15 cellular contexts compared by ENCODE assay signal in genomic region chr19:33509774-33510173, GRCh38.
"Had no signal": no experiment of that assay in that cellular context is flagged by ENCODE, and none has a peak within 500 bp of the region (broad histone marks: within the 10 kb centered on the region; RNA-seq: fewer than 3 reads in every experiment).

No MANE protein-coding gene starts in this region.

- H3K27me3 ChIP-seq: breast epithelium, esophagus muscularis mucosa, sigmoid colon, tibial artery had no signal

- H3K4me1 ChIP-seq: sigmoid colon had no signal

- H3K4me1 Mint-ChIP-seq: activated naive CD4-positive, alpha-beta T cell treated with anti-CD3 and anti-CD28 coated beads, Interleukin-2, amount 50 U/mL, for 24 hours had no signal

- H3K27me3 Mint-ChIP-seq: activated CD4-positive, alpha-beta T cell treated with anti-CD3 and anti-CD28 coated beads, Interleukin-2, amount 10 ng/mL, durations not matched to agents 24 days and 14 days; activated naive CD4-positive, alpha-beta T cell treated with anti-CD3 and anti-CD28 coated beads, Interleukin-2, amount 50 U/mL, for 24 hours; activated T-cell treated with anti-CD3 and anti-CD28 coated beads, Interleukin-2, amount 50 U/mL, for 24 hours; natural killer cell treated with Interleukin-12 subunit alpha and Interleukin-12 subunit beta and Interleukin-15 and Interleukin-18, amount 100 ng/mL, for 72 hours had no signal

- H3K36me3 Mint-ChIP-seq: natural killer cell treated with Interleukin-12 subunit alpha and Interleukin-12 subunit beta and Interleukin-15 and Interleukin-18, amount 100 ng/mL, for 72 hours had no signal

- H3K27ac ChIP-seq: esophagus muscularis mucosa, sigmoid colon, tibial artery had no signal

- ATAC-seq: activated CD8-positive, alpha-beta T cell treated with anti-CD3 and anti-CD28 coated beads, Interleukin-2, amount 10 ng/mL, durations not matched to agents 7 days and 5 days; natural killer cell treated with Interleukin-12 subunit alpha and Interleukin-12 subunit beta and Interleukin-15 and Interleukin-18, amount 100 ng/mL, for 72 hours had no signal

- H3K4me3 ChIP-seq: breast epithelium, esophagus muscularis mucosa, lung, sigmoid colon, tibial artery had no signal

- H3K9me3 ChIP-seq: breast epithelium, esophagus muscularis mucosa, sigmoid colon, tibial artery had no signal

- H3K36me3 ChIP-seq: breast epithelium had no signal

- H3K9me3 Mint-ChIP-seq: activated CD4-positive, alpha-beta T cell treated with anti-CD3 and anti-CD28 coated beads, Interleukin-2, amount 10 ng/mL, durations not matched to agents 24 days and 14 days; activated naive CD4-positive, alpha-beta T cell treated with anti-CD3 and anti-CD28 coated beads, Interleukin-2, amount 50 U/mL, for 24 hours; activated T-cell treated with anti-CD3 and anti-CD28 coated beads, Interleukin-2, amount 50 U/mL, for 24 hours; natural killer cell treated with Interleukin-12 subunit alpha and Interleukin-12 subunit beta and Interleukin-15 and Interleukin-18, amount 100 ng/mL, for 72 hours had no signal

- DNase-seq: activated CD4-positive, alpha-beta T cell treated with anti-CD3 and anti-CD28 coated beads, Interleukin-2, amount 10 ng/mL, durations not matched to agents 24 days and 14 days; activated CD4-positive, CD25-positive, alpha-beta regulatory T cell; activated CD8-positive, alpha-beta T cell treated with anti-CD3 and anti-CD28 coated beads, Interleukin-2, amount 10 ng/mL, durations not matched to agents 7 days and 5 days; activated T-cell treated with anti-CD3 and anti-CD28 coated beads, Interleukin-2, amount 50 U/mL, for 24 hours; cerebellar nuclear complex; cortex of kidney; sigmoid colon; stimulated activated CD8-positive, alpha-beta memory T cell treated with anti-CD3 and anti-CD28 coated beads, Interleukin-4, amount 100 ng/mL, for 48 hours; stimulated activated naive CD4-positive, alpha-beta T cell; tibial artery had no signal

- H3K4me3 Mint-ChIP-seq: activated CD4-positive, alpha-beta T cell treated with anti-CD3 and anti-CD28 coated beads, Interleukin-2, amount 10 ng/mL, durations not matched to agents 24 days and 14 days; activated CD8-positive, alpha-beta T cell treated with anti-CD3 and anti-CD28 coated beads, Interleukin-2, amount 10 ng/mL, durations not matched to agents 7 days and 5 days; activated naive CD4-positive, alpha-beta T cell treated with anti-CD3 and anti-CD28 coated beads, Interleukin-2, amount 50 U/mL, for 24 hours; activated T-cell treated with anti-CD3 and anti-CD28 coated beads, Interleukin-2, amount 50 U/mL, for 24 hours; natural killer cell treated with Interleukin-12 subunit alpha and Interleukin-12 subunit beta and Interleukin-15 and Interleukin-18, amount 100 ng/mL, for 72 hours had no signal

- H3K27ac Mint-ChIP-seq: activated CD4-positive, alpha-beta T cell treated with anti-CD3 and anti-CD28 coated beads, Interleukin-2, amount 10 ng/mL, durations not matched to agents 24 days and 14 days; activated CD8-positive, alpha-beta T cell treated with anti-CD3 and anti-CD28 coated beads, Interleukin-2, amount 10 ng/mL, durations not matched to agents 7 days and 5 days; activated naive CD4-positive, alpha-beta T cell treated with anti-CD3 and anti-CD28 coated beads, Interleukin-2, amount 50 U/mL, for 24 hours; activated T-cell treated with anti-CD3 and anti-CD28 coated beads, Interleukin-2, amount 50 U/mL, for 24 hours; natural killer cell treated with Interleukin-12 subunit alpha and Interleukin-12 subunit beta and Interleukin-15 and Interleukin-18, amount 100 ng/mL, for 72 hours had no signal
